In the genomic region with DNA sequence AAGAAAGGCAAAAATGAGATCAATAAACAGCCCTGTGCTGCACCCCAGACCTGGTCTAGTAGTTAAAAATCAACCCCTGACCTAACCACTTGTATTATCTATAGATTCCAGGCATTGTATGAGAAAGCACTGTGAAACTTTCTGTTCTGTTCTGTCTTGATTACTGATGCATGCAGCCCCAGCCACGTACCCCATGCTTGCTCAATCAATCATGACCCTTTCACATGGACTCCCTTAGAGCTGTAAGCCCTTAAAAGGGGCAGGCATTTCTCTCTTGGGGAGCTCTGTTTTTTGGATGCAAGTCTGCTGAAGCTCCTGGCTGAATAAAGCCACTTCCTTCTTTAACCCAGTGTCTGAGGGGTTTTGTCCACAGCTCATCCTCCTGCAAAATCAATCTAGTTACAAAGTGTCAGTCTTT, we compare ENCODE assay signal across 11 cellular contexts. TPM values are rescaled to one million over a fixed set of nuclear protein-coding genes. Genes with fewer than 3 reads are reported as not detected.
DNase-seq lines count a peak whose midpoint lies in the region; ATAC-seq, FAIRE-seq and TF ChIP-seq lines count a peak whose summit lies in the region.
"Had no signal": no experiment of that assay in that cellular context is flagged by ENCODE, and none has a peak within 500 bp of the region (broad histone marks: within the 10 kb centered on the region; RNA-seq: fewer than 3 reads in every experiment).

No MANE protein-coding gene starts in this region.

- DNase-seq in GM12892 (ENCODE audit: insufficient read length) (no peak), NB4 (ENCODE audit: low read depth) (peak; percentile 50), NCI-H2196 (lab: John Stamatoyannopoulos, UW; ENCODE audit: unreplicated experiment) (no peak), NCI-H2029 treated with DMSO at 0.1 percent for 48 hours (lab: John Stamatoyannopoulos, UW) (no peak), NCI-H774 (lab: John Stamatoyannopoulos, UW) (no peak)
- no peak for DNase-seq in activated T-cell treated with anti-CD3 and anti-CD28 coated beads, Interleukin-2, amount 50 U/mL, for 4 hours
- DNase-seq: activated CD4-positive, alpha-beta memory T cell treated with anti-CD3 and anti-CD28 coated beads for 36 hours; left ventricle myocardium inferior had no signal

- H3K4me3 Mint-ChIP-seq in activated T-cell treated with anti-CD3 and anti-CD28 coated beads, Interleukin-2, amount 50 U/mL, for 4 hours = no peak overlapping the region
- H3K4me3 Mint-ChIP-seq: activated CD4-positive, alpha-beta memory T cell treated with anti-CD3 and anti-CD28 coated beads for 36 hours had no signal

- TF ChIP-seq POLR2A in GM12892 (IDR thresholded peaks at IDR 0.05; ENCODE audit: low read depth, low read length) = no peak
- no peak for TF ChIP-seq POLR2A in NB4 (IDR thresholded peaks at IDR 0.05; ENCODE audit: extremely low read depth, insufficient read length)

- H3K27me3 Mint-ChIP-seq in activated T-cell treated with anti-CD3 and anti-CD28 coated beads, Interleukin-2, amount 50 U/mL, for 4 hours (ENCODE audit: low read depth) = peaks cover 12% of the 10 kb centered on the region

- TF ChIP-seq CTCF in NB4 (IDR thresholded peaks at IDR 0.05; ENCODE audit: low read depth, low read length) = no peak

- ATAC-seq in GM19468 (IDR thresholded peaks at IDR 0.05; ENCODE audit: extremely low read depth, unreplicated experiment) = peak; percentile 95
- ATAC-seq in HG03039 (IDR thresholded peaks at IDR 0.05; ENCODE audit: unreplicated experiment) = peak; percentile 92
- ATAC-seq in activated T-cell treated with anti-CD3 and anti-CD28 coated beads, Interleukin-2, amount 50 U/mL, for 4 hours = no peak

- peak; percentile 99 for FAIRE-seq in GM12892 (lab: Jason Lieb, UNC)

- H3K9me3 Mint-ChIP-seq in activated T-cell treated with anti-CD3 and anti-CD28 coated beads, Interleukin-2, amount 50 U/mL, for 4 hours = no peaks in the 10 kb centered on the region

- no peaks in the 10 kb centered on the region for H3K4me1 Mint-ChIP-seq in activated T-cell treated with anti-CD3 and anti-CD28 coated beads, Interleukin-2, amount 50 U/mL, for 4 hours (ENCODE audit: low read depth)

- no peaks in the 10 kb centered on the region for H3K36me3 Mint-ChIP-seq in activated T-cell treated with anti-CD3 and anti-CD28 coated beads, Interleukin-2, amount 50 U/mL, for 4 hours (ENCODE audit: insufficient read depth)

- H3K4me3 ChIP-seq in NB4 (ENCODE audit: low read depth, low read length) = no peak overlapping the region
- H3K4me3 ChIP-seq: ascending aorta, left ventricle myocardium inferior had no signal

RNA-seq across cellular contexts. Expression of gene CD34, which starts 24.2 kb away (rescaled TPM):
- polyA plus RNA-seq in GM12892 (2012; ENCODE audit: missing spikeins) = not detected
- under 1 TPM; 0.05 to 0.20 (median 0.08) TPM for total RNA-seq in activated T-cell treated with anti-CD3 and anti-CD28 coated beads, Interleukin-2, amount 50 U/mL, for 4 hours
- total RNA-seq: activated CD4-positive, alpha-beta memory T cell treated with anti-CD3 and anti-CD28 coated beads for 36 hours had no signal

Comparison
In these comparisons a context has a peak if more than half of its experiments do, and no peak if none do; other contexts are left out.
1. ATAC-seq: peak in GM19468 (single experiment) and HG03039 (single experiment); none in activated T-cell treated with anti-CD3 and anti-CD28 coated beads, Interleukin-2, amount 50 U/mL, for 4 hours (0 of 2).